In the genomic region with DNA sequence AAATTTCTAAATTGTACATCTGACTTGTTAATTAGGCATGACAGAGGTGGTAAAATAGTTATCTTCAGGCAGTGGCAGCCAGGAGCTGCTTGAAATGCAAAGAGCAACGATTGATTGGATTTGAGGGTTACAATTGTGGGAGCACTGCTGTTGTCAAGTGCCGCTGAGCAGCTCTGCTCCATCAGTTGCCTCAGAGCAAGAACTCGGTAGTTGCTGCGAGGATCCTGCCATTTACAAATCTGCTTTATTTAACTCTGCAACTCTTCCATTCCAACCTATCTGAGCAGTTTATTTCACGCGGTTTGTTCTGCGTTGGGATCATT, we compare ENCODE assay signal across 2 cellular contexts.
TF ChIP-seq lines count a peak whose summit lies in the region.

No MANE protein-coding gene starts in this region.

TF ChIP-seq in IMR-90, 13 proteins besides CTCF, POLR2A, EP300 and RAD21 (continued from another document):
- no peak for TF ChIP-seq NFE2L2 (IDR thresholded peaks at IDR 0.05; ENCODE audit: low read depth, low read length)
- TF ChIP-seq RFX5 (IDR thresholded peaks at IDR 0.05; ENCODE audit: low read depth, low read length): no peak
- TF ChIP-seq RCOR1 (IDR thresholded peaks at IDR 0.05; ENCODE audit: insufficient replicate concordance, low read length): no peak
- TF ChIP-seq MAFK (IDR thresholded peaks at IDR 0.05; ENCODE audit: low read depth, low read length): no peak
- TF ChIP-seq MXI1 (IDR thresholded peaks at IDR 0.05; ENCODE audit: borderline replicate concordance, low read depth, low read length): no peak
- no peak for TF ChIP-seq FOS (IDR thresholded peaks at IDR 0.05; ENCODE audit: low read depth, low read length)

TF ChIP-seq in liver, 16 proteins besides CTCF, POLR2A, EP300 and RAD21 (continued from another document):
- TF ChIP-seq, protein P1, sequence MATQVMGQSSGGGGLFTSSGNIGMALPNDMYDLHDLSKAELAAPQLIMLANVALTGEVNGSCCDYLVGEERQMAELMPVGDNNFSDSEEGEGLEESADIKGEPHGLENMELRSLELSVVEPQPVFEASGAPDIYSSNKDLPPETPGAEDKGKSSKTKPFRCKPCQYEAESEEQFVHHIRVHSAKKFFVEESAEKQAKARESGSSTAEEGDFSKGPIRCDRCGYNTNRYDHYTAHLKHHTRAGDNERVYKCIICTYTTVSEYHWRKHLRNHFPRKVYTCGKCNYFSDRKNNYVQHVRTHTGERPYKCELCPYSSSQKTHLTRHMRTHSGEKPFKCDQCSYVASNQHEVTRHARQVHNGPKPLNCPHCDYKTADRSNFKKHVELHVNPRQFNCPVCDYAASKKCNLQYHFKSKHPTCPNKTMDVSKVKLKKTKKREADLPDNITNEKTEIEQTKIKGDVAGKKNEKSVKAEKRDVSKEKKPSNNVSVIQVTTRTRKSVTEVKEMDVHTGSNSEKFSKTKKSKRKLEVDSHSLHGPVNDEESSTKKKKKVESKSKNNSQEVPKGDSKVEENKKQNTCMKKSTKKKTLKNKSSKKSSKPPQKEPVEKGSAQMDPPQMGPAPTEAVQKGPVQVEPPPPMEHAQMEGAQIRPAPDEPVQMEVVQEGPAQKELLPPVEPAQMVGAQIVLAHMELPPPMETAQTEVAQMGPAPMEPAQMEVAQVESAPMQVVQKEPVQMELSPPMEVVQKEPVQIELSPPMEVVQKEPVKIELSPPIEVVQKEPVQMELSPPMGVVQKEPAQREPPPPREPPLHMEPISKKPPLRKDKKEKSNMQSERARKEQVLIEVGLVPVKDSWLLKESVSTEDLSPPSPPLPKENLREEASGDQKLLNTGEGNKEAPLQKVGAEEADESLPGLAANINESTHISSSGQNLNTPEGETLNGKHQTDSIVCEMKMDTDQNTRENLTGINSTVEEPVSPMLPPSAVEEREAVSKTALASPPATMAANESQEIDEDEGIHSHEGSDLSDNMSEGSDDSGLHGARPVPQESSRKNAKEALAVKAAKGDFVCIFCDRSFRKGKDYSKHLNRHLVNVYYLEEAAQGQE (IDR thresholded peaks at IDR 0.05): no peak
- TF ChIP-seq, protein P2, sequence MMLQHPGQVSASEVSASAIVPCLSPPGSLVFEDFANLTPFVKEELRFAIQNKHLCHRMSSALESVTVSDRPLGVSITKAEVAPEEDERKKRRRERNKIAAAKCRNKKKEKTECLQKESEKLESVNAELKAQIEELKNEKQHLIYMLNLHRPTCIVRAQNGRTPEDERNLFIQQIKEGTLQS (IDR thresholded peaks at IDR 0.05): no peak
- TF ChIP-seq EGR1 (IDR thresholded peaks at IDR 0.05; ENCODE audit: low read depth in 2 of 2) (no peak), JUND (IDR thresholded peaks at IDR 0.05) (no peak), FOXA2 (IDR thresholded peaks at IDR 0.05) (no peak)
- TF ChIP-seq, protein P3, sequence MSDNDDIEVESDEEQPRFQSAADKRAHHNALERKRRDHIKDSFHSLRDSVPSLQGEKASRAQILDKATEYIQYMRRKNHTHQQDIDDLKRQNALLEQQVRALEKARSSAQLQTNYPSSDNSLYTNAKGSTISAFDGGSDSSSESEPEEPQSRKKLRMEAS (IDR thresholded peaks at IDR 0.05): no peak
TF ChIP-seq in liver: peak in this region for 0.
